Comparison of ENCODE assay signal across 12 cellular contexts in the genomic region with DNA sequence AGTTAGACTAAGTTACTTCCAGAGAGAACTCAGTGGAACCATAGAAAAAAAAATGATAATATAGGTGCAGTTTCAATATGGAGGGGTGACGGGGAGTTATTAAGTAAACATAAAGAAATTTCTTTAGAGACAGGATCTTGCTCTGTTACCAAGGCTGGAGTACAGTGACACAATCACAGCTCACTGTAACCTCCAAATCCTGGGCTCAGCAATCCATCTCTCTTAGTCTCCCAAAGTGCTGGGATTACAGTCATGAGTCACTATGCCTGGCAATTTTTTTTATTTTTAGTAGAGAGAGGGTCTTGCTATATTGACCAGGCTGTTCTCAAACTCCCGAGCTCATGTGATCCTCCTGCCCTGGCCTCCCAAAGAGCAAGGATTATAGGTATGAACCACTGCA. TPM values are rescaled to one million over a fixed set of nuclear protein-coding genes. Genes with fewer than 3 reads are reported as not detected.
DNase-seq lines count a peak whose midpoint lies in the region; ATAC-seq, FAIRE-seq and TF ChIP-seq lines count a peak whose summit lies in the region.
"Had no signal": no experiment of that assay in that cellular context is flagged by ENCODE, and none has a peak within 500 bp of the region (broad histone marks: within the 10 kb centered on the region; RNA-seq: fewer than 3 reads in every experiment).

No MANE protein-coding gene starts in this region.

- H3K4me3 Mint-ChIP-seq in CD4-positive, alpha-beta memory T cell = peak overlapping the region in 5 of 8 donors; percentile 38 to 72 (median 60)
- H3K4me3 Mint-ChIP-seq in IgD-negative memory B cell = peak overlapping the region in 3 of 4 donors; percentile 3 to 75 (median 10)
- H3K4me3 Mint-ChIP-seq in activated naive CD8-positive, alpha-beta T cell treated with anti-CD3 and anti-CD28 coated beads, Interleukin-2, amount 50 U/mL, for 24 hours = no peak overlapping the region
- peak overlapping the region in 9 of 10 donors; percentile 17 to 95 (median 72) for H3K4me3 Mint-ChIP-seq in naive thymus-derived CD4-positive, alpha-beta T cell

- DNase-seq in CD4-positive, alpha-beta memory T cell = no peak
- DNase-seq in activated naive CD8-positive, alpha-beta T cell treated with anti-CD3 and anti-CD28 coated beads, Interleukin-2, amount 50 U/mL, for 24 hours = no peak
- no peak for DNase-seq in naive thymus-derived CD4-positive, alpha-beta T cell
- DNase-seq in GM19238 (ENCODE audit: insufficient read length, low spot score) (no peak), HepG2 (ENCODE audit: low spot score) (no peak), HuH-7.5 (ENCODE audit: low spot score) (no peak)
- DNase-seq: KBM-7 had no signal

- FAIRE-seq in HepG2 (lab: Jason Lieb, UNC) = no peak
- FAIRE-seq: D721Med had no signal

- peaks cover 0 to 2% (median 0%) of the 10 kb centered on the region in 8 donors for H3K9me3 Mint-ChIP-seq in CD4-positive, alpha-beta memory T cell
- H3K9me3 Mint-ChIP-seq in IgD-negative memory B cell = no peaks in the 10 kb centered on the region
- no peaks in the 10 kb centered on the region for H3K9me3 Mint-ChIP-seq in activated naive CD8-positive, alpha-beta T cell treated with anti-CD3 and anti-CD28 coated beads, Interleukin-2, amount 50 U/mL, for 24 hours
- peaks cover 0 to 4% (median 0%) of the 10 kb centered on the region in 11 donors for H3K9me3 Mint-ChIP-seq in naive thymus-derived CD4-positive, alpha-beta T cell

- H3K27ac ChIP-seq in CD4-positive, alpha-beta memory T cell (ENCODE audit: low read depth, low read length) = peak overlapping the region; percentile 42
- H3K27ac ChIP-seq in naive thymus-derived CD4-positive, alpha-beta T cell (ENCODE audit: low read depth, low read length) = peak overlapping the region; percentile 72
- H3K27ac ChIP-seq in HepG2 (ENCODE audit: extremely low read length, insufficient read depth, low read length) = no peak overlapping the region

- no peaks in the 10 kb centered on the region for H4K20me1 ChIP-seq in HepG2 (ENCODE audit: insufficient read depth, low read length)

- WGBS in HepG2 (ENCODE audit: low lambda C conversion rate) = 40% methylated on average over 2 of the region's 2 CpGs

- TF ChIP-seq EP300 in HepG2 (IDR thresholded peaks at IDR 0.05; ENCODE audit: low read depth in 2 of 2, low read length in 2 of 2) = no peak
- TF ChIP-seq EP300 in HepG2 (CRISPR knock-in tag; IDR thresholded peaks at IDR 0.05; ENCODE audit: borderline replicate concordance) = no peak

- POLR2A ChIA-PET in CD4-positive, alpha-beta memory T cell (lab: Charles Lee; ENCODE audit: partially characterized antibody) = interaction anchor here (1.5 to 9.9 kb wide), 8 partner anchors 11 to 105 kb away, joined by 3 to 183 read pairs (median 66); a partner anchor contains a TSS
- POLR2A ChIA-PET in naive thymus-derived CD4-positive, alpha-beta T cell (lab: Charles Lee) = interaction anchor here (0.9 to 8.0 kb wide), 12 partner anchors 13 to 107 kb away, joined by 3 to 172 read pairs (median 4); a partner anchor contains a TSS
- POLR2A ChIA-PET in HepG2 (lab: Yijun Ruan, JAX) = no interaction called here

- H3K27ac Mint-ChIP-seq in CD4-positive, alpha-beta memory T cell = peak overlapping the region; percentile 83 to 98 (median 91)
- H3K27ac Mint-ChIP-seq in IgD-negative memory B cell = peak overlapping the region; percentile 85 to 100 (median 98)
- H3K27ac Mint-ChIP-seq in activated naive CD8-positive, alpha-beta T cell treated with anti-CD3 and anti-CD28 coated beads, Interleukin-2, amount 50 U/mL, for 24 hours = peak overlapping the region; percentile 75
- peak overlapping the region; percentile 81 to 97 (median 93) for H3K27ac Mint-ChIP-seq in naive thymus-derived CD4-positive, alpha-beta T cell

- no peak overlapping the region for H2AFZ ChIP-seq in HepG2 (ENCODE audit: low read length)

- in situ Hi-C loops in HepG2 (cut with HindIII; ENCODE audit: extremely low pct_ligation_motif_present, low pct_unique_long_range_greater_than_20kb) = no loop called here

- no peak overlapping the region for H3K9ac ChIP-seq in HepG2 (ENCODE audit: insufficient read depth, low read depth, low read length)

- no peak overlapping the region for H3K4me3 ChIP-seq in CD4-positive, alpha-beta memory T cell (ENCODE audit: low read length in 2 of 2)
- no peak overlapping the region for H3K4me3 ChIP-seq in naive thymus-derived CD4-positive, alpha-beta T cell (ENCODE audit: low read length)
- no peak overlapping the region for H3K4me3 ChIP-seq in HepG2 (replicated peaks in 1 of 3; ENCODE audit: insufficient read depth in 1 of 3, low read depth in 2 of 3, low read length in 3 of 3)
- H3K4me3 ChIP-seq: skin epidermis had no signal

- H3K4me1 ChIP-seq in CD4-positive, alpha-beta memory T cell (ENCODE audit: insufficient read depth, low read length) = peaks cover 99% of the 10 kb centered on the region
- H3K4me1 ChIP-seq in naive thymus-derived CD4-positive, alpha-beta T cell (ENCODE audit: control insufficient read depth in 2 of 2, insufficient read depth in 2 of 2, low read length in 2 of 2) = peaks cover 87 to 97% of the 10 kb centered on the region in 2 donors
- H3K4me1 ChIP-seq in HepG2 (ENCODE audit: insufficient read depth, low read length) = no peaks in the 10 kb centered on the region

- H3K4me2 ChIP-seq in HepG2 (ENCODE audit: low read depth, low read length) = no peak overlapping the region

- H3K36me3 Mint-ChIP-seq in CD4-positive, alpha-beta memory T cell = peaks cover 71 to 83% of the 10 kb centered on the region in 2 donors
- peaks cover 30% of the 10 kb centered on the region for H3K36me3 Mint-ChIP-seq in IgD-negative memory B cell
- peaks cover 55% of the 10 kb centered on the region for H3K36me3 Mint-ChIP-seq in activated naive CD8-positive, alpha-beta T cell treated with anti-CD3 and anti-CD28 coated beads, Interleukin-2, amount 50 U/mL, for 24 hours (ENCODE audit: low read depth)
- H3K36me3 Mint-ChIP-seq in naive thymus-derived CD4-positive, alpha-beta T cell = peaks cover 19 to 73% (median 47%) of the 10 kb centered on the region in 5 donors

- no TSS peak for BruUV-seq in HepG2 (replicated peaks; lab: Mats Ljungman, UMichigan)

- TF ChIP-seq POLR2A in HepG2 (IDR thresholded peaks at IDR 0.05; ENCODE audit: insufficient read depth in 1 of 2, low read depth in 2 of 2, low read length in 2 of 2) (no peak), GM18505 (IDR thresholded peaks at IDR 0.05; ENCODE audit: borderline replicate concordance, extremely low read depth, insufficient read depth, insufficient read length) (no peak)

- no peak for ATAC-seq in activated naive CD8-positive, alpha-beta T cell treated with anti-CD3 and anti-CD28 coated beads, Interleukin-2, amount 50 U/mL, for 24 hours
- no peak for ATAC-seq in naive thymus-derived CD4-positive, alpha-beta T cell
- ATAC-seq in HepG2 = no peak
- no peak for ATAC-seq in GM18505 (IDR thresholded peaks at IDR 0.05; ENCODE audit: unreplicated experiment)
- ATAC-seq: HCT116 had no signal

- H3K4me1 Mint-ChIP-seq in CD4-positive, alpha-beta memory T cell = peaks cover 61 to 100% (median 83%) of the 10 kb centered on the region in 4 donors
- H3K4me1 Mint-ChIP-seq in IgD-negative memory B cell = peaks cover 40 to 55% (median 47%) of the 10 kb centered on the region in 3 donors
- peaks cover 89% of the 10 kb centered on the region for H3K4me1 Mint-ChIP-seq in activated naive CD8-positive, alpha-beta T cell treated with anti-CD3 and anti-CD28 coated beads, Interleukin-2, amount 50 U/mL, for 24 hours
- H3K4me1 Mint-ChIP-seq in naive thymus-derived CD4-positive, alpha-beta T cell = peaks cover 68 to 99% (median 86%) of the 10 kb centered on the region in 7 donors

- no peak for TF ChIP-seq RAD21 in HepG2 (CRISPR knock-in tag; IDR thresholded peaks at IDR 0.05)

- no peaks in the 10 kb centered on the region for H3K27me3 ChIP-seq in CD4-positive, alpha-beta memory T cell (ENCODE audit: insufficient read depth, low read length)
- no peaks in the 10 kb centered on the region for H3K27me3 ChIP-seq in naive thymus-derived CD4-positive, alpha-beta T cell (ENCODE audit: control insufficient read depth in 2 of 2, insufficient read depth in 2 of 2, low read length in 2 of 2)
- peaks cover 0 to 3% of the 10 kb centered on the region in 2 experiments; a peak in 3 of 5 replicates for H3K27me3 ChIP-seq in HepG2 (ENCODE audit: control insufficient read depth in 1 of 2, insufficient read depth in 2 of 2, low read length in 2 of 2)

- peaks cover 63% of the 10 kb centered on the region for H3K36me3 ChIP-seq in CD4-positive, alpha-beta memory T cell (ENCODE audit: insufficient read depth, low read length)
- peaks cover 24 to 62% (median 29%) of the 10 kb centered on the region in 3 experiments for H3K36me3 ChIP-seq in naive thymus-derived CD4-positive, alpha-beta T cell (ENCODE audit: control insufficient read depth in 2 of 3, insufficient read depth in 3 of 3, low read length in 3 of 3)
- no peaks in the 10 kb centered on the region for H3K36me3 ChIP-seq in HepG2 (replicated peaks in 1 of 2; ENCODE audit: control insufficient read depth in 1 of 2, insufficient read depth in 2 of 2, low read length in 2 of 2)

- H3K9me3 ChIP-seq in CD4-positive, alpha-beta memory T cell (ENCODE audit: control insufficient read depth in 1 of 2, low read length in 2 of 2) = no peaks in the 10 kb centered on the region
- H3K9me3 ChIP-seq in naive thymus-derived CD4-positive, alpha-beta T cell (ENCODE audit: control insufficient read depth in 2 of 3, low read length in 3 of 3) = no peaks in the 10 kb centered on the region
- no peaks in the 10 kb centered on the region for H3K9me3 ChIP-seq in HepG2 (ENCODE audit: low read length)

- no peaks in the 10 kb centered on the region for H3K27me3 Mint-ChIP-seq in CD4-positive, alpha-beta memory T cell
- H3K27me3 Mint-ChIP-seq in IgD-negative memory B cell = peaks cover 5% of the 10 kb centered on the region
- H3K27me3 Mint-ChIP-seq in activated naive CD8-positive, alpha-beta T cell treated with anti-CD3 and anti-CD28 coated beads, Interleukin-2, amount 50 U/mL, for 24 hours = no peaks in the 10 kb centered on the region
- H3K27me3 Mint-ChIP-seq in naive thymus-derived CD4-positive, alpha-beta T cell = no peaks in the 10 kb centered on the region

- no peaks in the 10 kb centered on the region for H3K79me2 ChIP-seq in HepG2 (ENCODE audit: insufficient read depth, low read length)

- intact Hi-C loops in CD4-positive, alpha-beta memory T cell (cut with micrococcal nuclease) = no loop called here
- intact Hi-C loops in naive thymus-derived CD4-positive, alpha-beta T cell (cut with micrococcal nuclease) = no loop called here
- intact Hi-C loops in HepG2 (cut with micrococcal nuclease; ENCODE audit: unreplicated experiment) = no loop called here

- CTCF ChIA-PET in CD4-positive, alpha-beta memory T cell (lab: Charles Lee; ENCODE audit: partially characterized antibody) = interaction anchor here (1.6 to 5.5 kb wide), 4 partner anchors 11 to 74 kb away, joined by 5 to 78 read pairs (median 12); a partner anchor contains a TSS
- CTCF ChIA-PET in naive thymus-derived CD4-positive, alpha-beta T cell (lab: Charles Lee) = interaction anchor here (0.6 to 5.7 kb wide), 7 partner anchors 10 to 129 kb away, joined by 3 to 44 read pairs (median 3); a partner anchor contains a TSS
- CTCF ChIA-PET in HepG2 (lab: Yijun Ruan, JAX; ENCODE audit: low intra/inter-chr PET ratio, low total read pairs) = no interaction called here

- no peak for TF ChIP-seq CTCF in HepG2 (CRISPR knock-in tag; IDR thresholded peaks at IDR 0.05)

RNA-seq across cellular contexts. Expression of a gene that starts 48.8 kb away (rescaled TPM):
- 100 to 1,000 TPM; 416 to 457 TPM for total RNA-seq in CD4-positive, alpha-beta memory T cell
- 100 to 1,000 TPM in 1 of 2 donors, 10 to 100 TPM in 1; 41.6 to 151 TPM for polyA plus RNA-seq in CD4-positive, alpha-beta memory T cell
- polyA plus RNA-seq in IgD-negative memory B cell (134 TPM), HepG2 (2011; rRNA removed) (12.7 and 15.7 TPM in 2 replicates)
- total RNA-seq in naive thymus-derived CD4-positive, alpha-beta T cell = 100 to 1,000 TPM; 380 to 615 (median 394) TPM
- polyA plus RNA-seq in naive thymus-derived CD4-positive, alpha-beta T cell = 100 to 1,000 TPM in 1 of 2 donors, 10 to 100 TPM in 1; 76.0 to 122 TPM
- total RNA-seq in HepG2 (2016; rRNA removed; fragmentation: Illumina TruSeq; extraction: Trizol) = 3.1 and 6.3 TPM in 2 replicates
- total RNA-seq in HepG2 (2016; cell fraction: cytosol; rRNA removed; fragmentation: Illumina TruSeq; extraction: Trizol; ENCODE audit: low read depth) = 1.8 and 4.8 TPM in 2 replicates
- 3.7 and 4.8 TPM in 2 replicates for total RNA-seq in HepG2 (2016; cell fraction: insoluble cytoplasmic fraction; rRNA removed; fragmentation: Illumina TruSeq; extraction: Trizol)
- total RNA-seq in HepG2 (2016; cell fraction: membrane; rRNA removed; fragmentation: Illumina TruSeq; extraction: Trizol) = 2.8 and 2.9 TPM in 2 replicates
- 12.6 and 13.0 TPM in 2 replicates for total RNA-seq in HepG2 (2016; cell fraction: nucleus; rRNA removed; fragmentation: Illumina TruSeq; extraction: Trizol)
- 4.5 and 4.8 TPM in 2 replicates for polyA plus RNA-seq in HepG2 (2011; cell fraction: cytosol; rRNA removed)
- polyA plus RNA-seq in HepG2 (2011; cell fraction: nucleus; rRNA removed) = 114 and 130 TPM in 2 replicates
- polyA plus RNA-seq in HepG2 (2012) = 3.8 and 11.3 TPM in 2 replicates
- 0.85 and 0.96 TPM in 2 replicates for polyA plus RNA-seq in HepG2 (2016; cell fraction: cytosol; fragmentation: Illumina TruSeq; extraction: Trizol; ENCODE audit: low read depth)
- 3.1 and 3.4 TPM in 2 replicates for polyA plus RNA-seq in HepG2 (2016; cell fraction: insoluble cytoplasmic fraction; fragmentation: Illumina TruSeq; extraction: Trizol; ENCODE audit: low read depth)
- 2.0 and 2.8 TPM in 2 replicates for polyA plus RNA-seq in HepG2 (2016; cell fraction: membrane; fragmentation: Illumina TruSeq; extraction: Trizol; ENCODE audit: low read depth)
- polyA plus RNA-seq in HepG2 (2016; cell fraction: nucleus; fragmentation: Illumina TruSeq; extraction: Trizol; ENCODE audit: insufficient read depth, low read depth) = 16.8 and 24.4 TPM in 2 replicates
- 21.4 and 102 TPM in 2 replicates for polyA minus RNA-seq in HepG2 (2011; rRNA and poly(A)+ RNA removed; ENCODE audit: low replicate concordance)
- polyA minus RNA-seq in HepG2 (2011; cell fraction: cytosol; rRNA and poly(A)+ RNA removed) = 4.4 and 4.9 TPM in 2 replicates
- polyA minus RNA-seq in HepG2 (2011; cell fraction: nucleus; rRNA and poly(A)+ RNA removed) = 33.9 and 46.2 TPM in 2 replicates

RNA-seq across cellular contexts. Expression of a gene that starts 54.2 kb away (rescaled TPM):
- total RNA-seq in CD4-positive, alpha-beta memory T cell = 1 to 10 TPM; 3.8 to 4.1 TPM
- polyA plus RNA-seq in CD4-positive, alpha-beta memory T cell = 1 to 10 TPM; 6.7 to 6.8 TPM
- polyA plus RNA-seq in IgD-negative memory B cell (2.0 TPM), HepG2 (2011; rRNA removed) (23.3 and 33.2 TPM in 2 replicates)
- 10 to 100 TPM in 1 of 5 experiments, 1 to 10 TPM in 4; 1.1 to 11.7 (median 3.5) TPM for total RNA-seq in naive thymus-derived CD4-positive, alpha-beta T cell
- polyA plus RNA-seq in naive thymus-derived CD4-positive, alpha-beta T cell = 10 to 100 TPM in 1 of 2 donors, 1 to 10 TPM in 1; 6.8 to 12.6 TPM
- 8.0 and 10.6 TPM in 2 replicates for total RNA-seq in HepG2 (2016; rRNA removed; fragmentation: Illumina TruSeq; extraction: Trizol)
- 10.8 and 13.6 TPM in 2 replicates for total RNA-seq in HepG2 (2016; cell fraction: cytosol; rRNA removed; fragmentation: Illumina TruSeq; extraction: Trizol; ENCODE audit: low read depth)
- total RNA-seq in HepG2 (2016; cell fraction: insoluble cytoplasmic fraction; rRNA removed; fragmentation: Illumina TruSeq; extraction: Trizol) = 8.2 and 9.0 TPM in 2 replicates
- total RNA-seq in HepG2 (2016; cell fraction: membrane; rRNA removed; fragmentation: Illumina TruSeq; extraction: Trizol) = 20.7 and 21.8 TPM in 2 replicates
- total RNA-seq in HepG2 (2016; cell fraction: nucleus; rRNA removed; fragmentation: Illumina TruSeq; extraction: Trizol) = 5.8 and 6.8 TPM in 2 replicates
- 24.9 and 25.8 TPM in 2 replicates for polyA plus RNA-seq in HepG2 (2011; cell fraction: cytosol; rRNA removed)
- polyA plus RNA-seq in HepG2 (2011; cell fraction: nucleus; rRNA removed) = 13.9 and 16.9 TPM in 2 replicates
- 6.6 and 13.1 TPM in 2 replicates for polyA plus RNA-seq in HepG2 (2012)
- polyA plus RNA-seq in HepG2 (2016; cell fraction: cytosol; fragmentation: Illumina TruSeq; extraction: Trizol; ENCODE audit: low read depth) = 21.1 and 23.1 TPM in 2 replicates
- 12.5 and 15.2 TPM in 2 replicates for polyA plus RNA-seq in HepG2 (2016; cell fraction: insoluble cytoplasmic fraction; fragmentation: Illumina TruSeq; extraction: Trizol; ENCODE audit: low read depth)
- 35.9 and 37.0 TPM in 2 replicates for polyA plus RNA-seq in HepG2 (2016; cell fraction: membrane; fragmentation: Illumina TruSeq; extraction: Trizol; ENCODE audit: low read depth)
- polyA plus RNA-seq in HepG2 (2016; cell fraction: nucleus; fragmentation: Illumina TruSeq; extraction: Trizol; ENCODE audit: insufficient read depth, low read depth) = 13.9 and 15.0 TPM in 2 replicates
- 37.9 and 50.4 TPM in 2 replicates for polyA minus RNA-seq in HepG2 (2011; rRNA and poly(A)+ RNA removed; ENCODE audit: low replicate concordance)
- 6.5 and 10.1 TPM in 2 replicates for polyA minus RNA-seq in HepG2 (2011; cell fraction: cytosol; rRNA and poly(A)+ RNA removed)
- polyA minus RNA-seq in HepG2 (2011; cell fraction: nucleus; rRNA and poly(A)+ RNA removed) = 6.3 and 10.9 TPM in 2 replicates
